26 cellular contexts compared by ENCODE assay signal in the genomic region with DNA sequence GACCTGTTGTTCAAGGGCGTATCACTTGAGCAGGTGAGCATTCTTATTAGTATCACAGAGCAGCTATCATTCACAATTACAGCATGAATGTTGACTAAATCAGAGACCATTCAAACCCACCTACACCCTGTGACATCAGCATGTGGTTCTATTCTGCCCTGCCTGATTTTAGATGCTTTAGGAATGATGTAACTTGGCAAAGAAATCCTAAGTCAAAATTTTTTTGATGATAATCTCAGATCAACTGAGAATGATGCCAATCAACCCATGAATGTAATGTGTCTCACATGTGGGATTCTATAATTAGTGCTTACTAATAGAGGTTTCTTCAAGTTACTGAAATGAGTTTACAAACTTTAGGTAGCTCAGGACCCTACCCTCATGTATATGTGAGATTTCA. TPM values are rescaled to one million over a fixed set of nuclear protein-coding genes. Genes with fewer than 3 reads are reported as not detected.
DNase-seq lines count a peak whose midpoint lies in the region; ATAC-seq, FAIRE-seq and TF ChIP-seq lines count a peak whose summit lies in the region.
"Had no signal": no experiment of that assay in that cellular context is flagged by ENCODE, and none has a peak within 500 bp of the region (broad histone marks: within the 10 kb centered on the region; RNA-seq: fewer than 3 reads in every experiment).

No MANE protein-coding gene starts in this region.

- H3K9me3 Mint-ChIP-seq in activated T-cell treated with anti-CD3 and anti-CD28 coated beads, Interleukin-2, amount 50 U/mL, for 4 hours = no peaks in the 10 kb centered on the region
- no peaks in the 10 kb centered on the region for H3K9me3 Mint-ChIP-seq in activated T-cell treated with anti-CD3 and anti-CD28 coated beads, Interleukin-2, amount 50 U/mL, for 24 hours
- H3K9me3 Mint-ChIP-seq: mesothelial cell of epicardium; neural crest cell; stimulated activated naive CD8-positive, alpha-beta T cell treated with anti-CD3 and anti-CD28 coated beads, Interleukin-15, Interleukin-2, amounts not matched to agents 100 ng/mL and 50 ng/mL, for 24 hours had no signal

- H3K9me3 ChIP-seq in endothelial cell of umbilical vein (replicated peaks; ENCODE audit: control insufficient read depth, insufficient read depth, low read length) (no peaks in the 10 kb centered on the region), trophoblast cell (ENCODE audit: insufficient read depth, low read depth, low read length) (no peaks in the 10 kb centered on the region), WERI-Rb-1 (ENCODE audit: severe bottlenecking) (no peaks in the 10 kb centered on the region), OCI-LY7 (ENCODE audit: low read length) (no peaks in the 10 kb centered on the region)
- H3K9me3 ChIP-seq: esophagus squamous epithelium, upper lobe of right lung had no signal

- intact Hi-C loops in endothelial cell of umbilical vein (cut with micrococcal nuclease) = loop anchor here (2.0 kb wide), 1 partner anchor 83 kb away; no protein-coding TSS in a partner anchor
- intact Hi-C loops in OCI-LY7 (cut with micrococcal nuclease; ENCODE audit: unreplicated experiment) = no loop called here

- WGBS in trophoblast cell (ENCODE audit: extremely low coverage, insufficient coverage, insufficient read length) = no CpG with 5 or more reads among the region's 1 CpG

- H3K18ac ChIP-seq in trophoblast cell (ENCODE audit: low read length) = no peak overlapping the region

- H3K27ac ChIP-seq in endothelial cell of umbilical vein (ENCODE audit: insufficient read depth, low read depth, low read length) = peak overlapping the region; percentile 66
- no peak overlapping the region for H3K27ac ChIP-seq in trophoblast cell (ENCODE audit: low read depth, low read length)
- H3K27ac ChIP-seq in WERI-Rb-1 = no peak overlapping the region
- no peak overlapping the region for H3K27ac ChIP-seq in OCI-LY7 (ENCODE audit: low read depth, low read length, poor library complexity, severe bottlenecking)
- H3K27ac ChIP-seq: C4-2B, esophagus squamous epithelium, hepatocyte, upper lobe of right lung had no signal

- CTCF ChIA-PET in endothelial cell of umbilical vein (lab: Charles Lee) (interaction anchor here (1.0 to 2.0 kb wide), 3 partner anchors 8 to 148 kb away, joined by 3 to 10 read pairs (median 3); no protein-coding TSS in a partner anchor), OCI-LY7 (lab: Charles Lee; ENCODE audit: unreplicated experiment) (no interaction called here)

- peak; percentile 21 to 34 for ATAC-seq in activated T-cell treated with anti-CD3 and anti-CD28 coated beads, Interleukin-2, amount 50 U/mL, for 4 hours
- ATAC-seq: activated CD8-positive, alpha-beta memory T cell treated with anti-CD3 and anti-CD28 coated beads, Interleukin-2, amount 10 ng/mL, durations not matched to agents 7 days and 5 days; Right ventricle myocardium inferior; upper lobe of right lung had no signal

- H3K23ac ChIP-seq in trophoblast cell (ENCODE audit: low read length) = no peak overlapping the region

- H3K4me3 ChIP-seq in endothelial cell of umbilical vein (replicated peaks in 1 of 3; ENCODE audit: insufficient read depth in 1 of 3, low read depth in 1 of 3, low read length in 3 of 3) (no peak overlapping the region), trophoblast cell (ENCODE audit: low read depth, low read length) (no peak overlapping the region), WERI-Rb-1 (ENCODE audit: low read depth, low read length) (no peak overlapping the region), OCI-LY7 (ENCODE audit: low read depth, low read length, poor library complexity, severe bottlenecking) (no peak overlapping the region)
- H3K4me3 ChIP-seq: esophagus squamous epithelium, hepatocyte, upper lobe of right lung had no signal

- H4K8ac ChIP-seq in trophoblast cell (ENCODE audit: low read depth, low read length) = no peak overlapping the region

- H4K20me1 ChIP-seq in endothelial cell of umbilical vein (replicated peaks; ENCODE audit: control insufficient read depth, extremely low read depth, insufficient read depth, low read length) = no peaks in the 10 kb centered on the region
- H4K20me1 ChIP-seq in OCI-LY7 (ENCODE audit: insufficient read depth, low read length) = no peaks in the 10 kb centered on the region

- no peak overlapping the region for H4K12ac ChIP-seq in trophoblast cell (ENCODE audit: low read depth, low read length)

- no peak overlapping the region for H3K27ac Mint-ChIP-seq in activated T-cell treated with anti-CD3 and anti-CD28 coated beads, Interleukin-2, amount 50 U/mL, for 24 hours
- H3K27ac Mint-ChIP-seq: activated CD8-positive, alpha-beta memory T cell treated with anti-CD3 and anti-CD28 coated beads, Interleukin-2, amount 10 ng/mL, durations not matched to agents 7 days and 5 days; mesothelial cell of epicardium; stimulated activated naive CD8-positive, alpha-beta T cell treated with anti-CD3 and anti-CD28 coated beads, Interleukin-15, Interleukin-2, amounts not matched to agents 100 ng/mL and 50 ng/mL, for 24 hours had no signal

- BruUV-seq in endothelial cell of umbilical vein (replicated peaks; lab: Mats Ljungman, UMichigan) = no TSS peak
- no TSS peak for BruUV-seq in OCI-LY7 (replicated peaks; lab: Mats Ljungman, UMichigan)

- no peak for TF ChIP-seq POLR2A in endothelial cell of umbilical vein (IDR thresholded peaks at IDR 0.05; ENCODE audit: low read depth, low read length)

- H3K27me3 ChIP-seq in endothelial cell of umbilical vein (ENCODE audit: control insufficient read depth in 2 of 2, insufficient read depth in 2 of 2, low read length in 2 of 2) = no peaks in the 10 kb centered on the region
- no peaks in the 10 kb centered on the region for H3K27me3 ChIP-seq in trophoblast cell (ENCODE audit: insufficient read depth, low read length)
- H3K27me3 ChIP-seq in WERI-Rb-1 (ENCODE audit: insufficient read depth, low read depth, severe bottlenecking) = peaks cover 13% of the 10 kb centered on the region
- H3K27me3 ChIP-seq: esophagus squamous epithelium, hepatocyte, upper lobe of right lung had no signal

- H3K36me3 Mint-ChIP-seq in activated T-cell treated with anti-CD3 and anti-CD28 coated beads, Interleukin-2, amount 50 U/mL, for 4 hours (ENCODE audit: insufficient read depth) = no peaks in the 10 kb centered on the region
- no peaks in the 10 kb centered on the region for H3K36me3 Mint-ChIP-seq in activated T-cell treated with anti-CD3 and anti-CD28 coated beads, Interleukin-2, amount 50 U/mL, for 24 hours (ENCODE audit: low read depth)
- H3K36me3 Mint-ChIP-seq: activated CD8-positive, alpha-beta memory T cell treated with anti-CD3 and anti-CD28 coated beads, Interleukin-2, amount 10 ng/mL, durations not matched to agents 7 days and 5 days; mesothelial cell of epicardium had no signal

- H2BK120ac ChIP-seq in trophoblast cell (ENCODE audit: insufficient read depth, low read length, poor library complexity) = peak overlapping the region; percentile 63

- peak overlapping the region; percentile 62 for H4K91ac ChIP-seq in trophoblast cell (ENCODE audit: low read depth, low read length)

- H3K79me2 ChIP-seq in endothelial cell of umbilical vein (ENCODE audit: control insufficient read depth, insufficient read depth, low read length) (no peaks in the 10 kb centered on the region), trophoblast cell (ENCODE audit: control insufficient read depth, insufficient read depth, low read length, poor library complexity) (no peaks in the 10 kb centered on the region), OCI-LY7 (ENCODE audit: insufficient read depth, low read depth, low read length) (no peaks in the 10 kb centered on the region)
- H3K79me2 ChIP-seq: hepatocyte had no signal

- H3K4me2 ChIP-seq in endothelial cell of umbilical vein (ENCODE audit: insufficient read depth, low read length) (peak overlapping the region; percentile 30), trophoblast cell (ENCODE audit: low read length) (no peak overlapping the region), OCI-LY7 (ENCODE audit: low read length) (no peak overlapping the region)
- H3K4me2 ChIP-seq: hepatocyte had no signal

- no peak overlapping the region for H2AK5ac ChIP-seq in trophoblast cell (ENCODE audit: low read length)

- no peak for DNase-seq in activated T-cell treated with anti-CD3 and anti-CD28 coated beads, Interleukin-2, amount 50 U/mL, for 4 hours
- DNase-seq in activated T-cell treated with anti-CD3 and anti-CD28 coated beads, Interleukin-2, amount 50 U/mL, for 24 hours = no peak
- DNase-seq in RCC 7860 (ENCODE audit: low spot score) = peak; percentile 25
- peak; percentile 36 for DNase-seq in endothelial cell of umbilical vein (ENCODE audit: low read depth, low spot score)
- DNase-seq in trophoblast cell = peak in 1 of 2 donors; percentile 75
- no peak for DNase-seq in WERI-Rb-1
- no peak for DNase-seq in amygdala (lab: John Stamatoyannopoulos, UW)
- no peak for DNase-seq in OCI-LY7 (ENCODE audit: low spot score)
- DNase-seq: 8988T; activated CD8-positive, alpha-beta memory T cell treated with anti-CD3 and anti-CD28 coated beads, Interleukin-2, amount 10 ng/mL, durations not matched to agents 7 days and 5 days; activated gamma-delta T cell treated with Interleukin-2 at 50 U/mL for 16 hours; esophagus squamous epithelium; kidney glomerular epithelial cell; NCI-H1436; NCI-H345; NK-92 treated with Interleukin-12 subunit alpha and Interleukin-12 subunit beta, amount 100 ng/mL, for 24 hours; T-helper 2 cell; upper lobe of right lung had no signal

- H3K14ac ChIP-seq in trophoblast cell (ENCODE audit: low read length) = no peak overlapping the region

- H3K4me1 Mint-ChIP-seq in activated T-cell treated with anti-CD3 and anti-CD28 coated beads, Interleukin-2, amount 50 U/mL, for 4 hours (ENCODE audit: low read depth) = no peaks in the 10 kb centered on the region
- peaks cover 4% of the 10 kb centered on the region for H3K4me1 Mint-ChIP-seq in activated T-cell treated with anti-CD3 and anti-CD28 coated beads, Interleukin-2, amount 50 U/mL, for 24 hours (ENCODE audit: low read depth)
- H3K4me1 Mint-ChIP-seq: activated CD8-positive, alpha-beta memory T cell treated with anti-CD3 and anti-CD28 coated beads, Interleukin-2, amount 10 ng/mL, durations not matched to agents 7 days and 5 days; neural crest cell had no signal

- no peaks in the 10 kb centered on the region for H3K9me1 ChIP-seq in endothelial cell of umbilical vein (replicated peaks; ENCODE audit: control insufficient read depth, extremely low read depth, insufficient read depth, low read length)

- no peak overlapping the region for H3K4ac ChIP-seq in trophoblast cell (ENCODE audit: low read depth, low read length)

- no peak overlapping the region for H2AFZ ChIP-seq in endothelial cell of umbilical vein (ENCODE audit: low read depth, low read length)
- no peak overlapping the region for H2AFZ ChIP-seq in trophoblast cell (ENCODE audit: insufficient read depth, low read length, poor library complexity)
- H2AFZ ChIP-seq in OCI-LY7 (ENCODE audit: low read length) = no peak overlapping the region
- H2AFZ ChIP-seq: hepatocyte had no signal

- no peak overlapping the region for H3K4me3 Mint-ChIP-seq in activated T-cell treated with anti-CD3 and anti-CD28 coated beads, Interleukin-2, amount 50 U/mL, for 4 hours
- H3K4me3 Mint-ChIP-seq in activated T-cell treated with anti-CD3 and anti-CD28 coated beads, Interleukin-2, amount 50 U/mL, for 24 hours = no peak overlapping the region
- H3K4me3 Mint-ChIP-seq: activated CD8-positive, alpha-beta memory T cell treated with anti-CD3 and anti-CD28 coated beads, Interleukin-2, amount 10 ng/mL, durations not matched to agents 7 days and 5 days; mesothelial cell of epicardium; neural crest cell; stimulated activated naive CD8-positive, alpha-beta T cell treated with anti-CD3 and anti-CD28 coated beads, Interleukin-15, Interleukin-2, amounts not matched to agents 100 ng/mL and 50 ng/mL, for 24 hours had no signal

- peak overlapping the region; percentile 69 for H2BK12ac ChIP-seq in trophoblast cell (ENCODE audit: low read length)

- TF ChIP-seq CTCF in endothelial cell of umbilical vein (IDR thresholded peaks at IDR 0.05; ENCODE audit: extremely low read depth in 1 of 2, insufficient read depth in 1 of 2, low read depth in 1 of 2, low read length in 2 of 2) = no peak
- TF ChIP-seq CTCF in WERI-Rb-1 (IDR thresholded peaks at IDR 0.05; ENCODE audit: low read depth, low read length) = no peak
- no peak for TF ChIP-seq CTCF in OCI-LY7 (conservative IDR thresholded peaks at IDR 0.05; ENCODE audit: low read length)

- no peak overlapping the region for H2BK5ac ChIP-seq in trophoblast cell (ENCODE audit: low read depth, low read length, poor library complexity)

- H3K9me2 ChIP-seq in OCI-LY7 (ENCODE audit: insufficient read depth, low read length) = no peaks in the 10 kb centered on the region

- H3K4me1 ChIP-seq in endothelial cell of umbilical vein (ENCODE audit: control insufficient read depth, extremely low read depth, insufficient read depth, low read length) (peaks cover 41% of the 10 kb centered on the region), trophoblast cell (ENCODE audit: control insufficient read depth in 1 of 2, insufficient read depth in 2 of 2, low read length in 2 of 2) (peaks cover 4 to 6% of the 10 kb centered on the region in 2 experiments), OCI-LY7 (ENCODE audit: insufficient read depth, low read length, poor library complexity, severe bottlenecking) (no peaks in the 10 kb centered on the region)
- H3K4me1 ChIP-seq: upper lobe of right lung had no signal

- POLR2A ChIA-PET in endothelial cell of umbilical vein (lab: Charles Lee) (no interaction called here), OCI-LY7 (lab: Charles Lee) (interaction anchor here (0.8 to 3.9 kb wide), 2 partner anchors 8 to 12 kb away, joined by 3 to 20 read pairs; no protein-coding TSS in a partner anchor)

- peaks cover 4% of the 10 kb centered on the region for H3K79me1 ChIP-seq in trophoblast cell (ENCODE audit: low read length)

- dilution Hi-C loops in endothelial cell of umbilical vein (cut with MboI; ENCODE audit: extremely low pct_ligation_motif_present, low sequenced_read_pairs) = no loop called here

- peaks cover 14% of the 10 kb centered on the region for H3K27me3 Mint-ChIP-seq in activated T-cell treated with anti-CD3 and anti-CD28 coated beads, Interleukin-2, amount 50 U/mL, for 4 hours (ENCODE audit: low read depth)
- H3K27me3 Mint-ChIP-seq in activated T-cell treated with anti-CD3 and anti-CD28 coated beads, Interleukin-2, amount 50 U/mL, for 24 hours = peaks cover 32% of the 10 kb centered on the region

- H3K9ac ChIP-seq in endothelial cell of umbilical vein (replicated peaks; ENCODE audit: extremely low read depth, insufficient read depth, low read length) (no peak overlapping the region), trophoblast cell (ENCODE audit: low read length) (no peak overlapping the region)

- H3K36me3 ChIP-seq in endothelial cell of umbilical vein (ENCODE audit: control insufficient read depth in 2 of 2, extremely low read depth in 1 of 2, insufficient read depth in 2 of 2, low read length in 2 of 2) (no peaks in the 10 kb centered on the region), trophoblast cell (ENCODE audit: control insufficient read depth in 1 of 2, insufficient read depth in 2 of 2, low read length in 2 of 2) (no peaks in the 10 kb centered on the region), WERI-Rb-1 (no peaks in the 10 kb centered on the region), OCI-LY7 (ENCODE audit: insufficient read depth, low read length) (no peaks in the 10 kb centered on the region)
- H3K36me3 ChIP-seq: esophagus squamous epithelium, upper lobe of right lung had no signal

- no peak for FAIRE-seq in RCC 7860 (lab: Jason Lieb, UNC)
- no peak for FAIRE-seq in endothelial cell of umbilical vein (lab: Jason Lieb, UNC)
- FAIRE-seq: H1 had no signal

RNA-seq across cellular contexts. Expression of a gene that starts 13.4 kb away (rescaled TPM):
- total RNA-seq in activated T-cell treated with anti-CD3 and anti-CD28 coated beads, Interleukin-2, amount 50 U/mL, for 4 hours = 10 to 100 TPM; 25.6 to 28.8 (median 27.7) TPM
- total RNA-seq in endothelial cell of umbilical vein (43.3 and 43.8 TPM in 2 replicates), OCI-LY7 (2022) (28.9 and 30.4 TPM in 2 replicates)
- polyA plus RNA-seq in endothelial cell of umbilical vein = 23.3 and 27.4 TPM in 2 replicates
- polyA plus RNA-seq in endothelial cell of umbilical vein (2011; cell fraction: cytosol; rRNA removed) = 28.1 and 28.7 TPM in 2 replicates
- 19.1 and 26.2 TPM in 2 replicates for polyA plus RNA-seq in endothelial cell of umbilical vein (2011; cell fraction: nucleus; rRNA removed)
- 25.7 and 33.2 TPM in 2 replicates for polyA plus RNA-seq in endothelial cell of umbilical vein (2012)
- polyA minus RNA-seq in endothelial cell of umbilical vein = 18.1 and 20.8 TPM in 2 replicates
- polyA minus RNA-seq in endothelial cell of umbilical vein (2011; cell fraction: cytosol; rRNA and poly(A)+ RNA removed) = 4.4 TPM
- polyA minus RNA-seq in endothelial cell of umbilical vein (2011; cell fraction: nucleus; rRNA and poly(A)+ RNA removed) = 59.9 and 90.3 TPM in 2 replicates
- polyA plus RNA-seq in trophoblast cell (2013) = 19.9 and 20.4 TPM in 2 replicates
- total RNA-seq in OCI-LY7 (2014; rRNA removed; shearing (Covaris generic)) = 38.6 and 45.0 TPM in 2 replicates

RNA-seq across cellular contexts. Expression of a gene that starts 22.2 kb away (rescaled TPM):
- not detected for total RNA-seq in activated T-cell treated with anti-CD3 and anti-CD28 coated beads, Interleukin-2, amount 50 U/mL, for 4 hours
- total RNA-seq in endothelial cell of umbilical vein (not detected in 2 replicates), OCI-LY7 (2022) (not detected in 2 replicates)
- polyA plus RNA-seq in endothelial cell of umbilical vein = not detected in 2 replicates
- polyA plus RNA-seq in endothelial cell of umbilical vein (2011; cell fraction: cytosol; rRNA removed) = not detected in 2 replicates
- not detected in 2 replicates for polyA plus RNA-seq in endothelial cell of umbilical vein (2011; cell fraction: nucleus; rRNA removed)
- not detected in 2 replicates for polyA plus RNA-seq in endothelial cell of umbilical vein (2012)
- not detected in 2 replicates for polyA minus RNA-seq in endothelial cell of umbilical vein
- not detected for polyA minus RNA-seq in endothelial cell of umbilical vein (2011; cell fraction: cytosol; rRNA and poly(A)+ RNA removed)
- polyA minus RNA-seq in endothelial cell of umbilical vein (2011; cell fraction: nucleus; rRNA and poly(A)+ RNA removed) = not detected in 2 replicates
- polyA plus RNA-seq in trophoblast cell (2013) = 0.07 and 0.10 TPM in 2 replicates
- total RNA-seq in OCI-LY7 (2014; rRNA removed; shearing (Covaris generic)) = not detected in 2 replicates
- total RNA-seq: activated CD8-positive, alpha-beta memory T cell treated with anti-CD3 and anti-CD28 coated beads, Interleukin-2, amount 10 ng/mL, durations not matched to agents 7 days and 5 days; esophagus squamous epithelium; H1; hepatocyte; mesothelial cell of epicardium; neural crest cell; renal cortical epithelial cell; Right ventricle myocardium inferior; upper lobe of right lung had no signal
- polyA plus RNA-seq: H1, hepatocyte had no signal

Comparison
In these comparisons a context has a peak if more than half of its experiments do, and no peak if none do; other contexts are left out.
1. DNase-seq: peak in RCC 7860 (single experiment) and endothelial cell of umbilical vein (single experiment); none in activated T-cell treated with anti-CD3 and anti-CD28 coated beads, Interleukin-2, amount 50 U/mL, for 4 hours (single experiment), activated T-cell treated with anti-CD3 and anti-CD28 coated beads, Interleukin-2, amount 50 U/mL, for 24 hours (single experiment), WERI-Rb-1 (single experiment), amygdala (0 of 56) and OCI-LY7 (single experiment).